ENCODE assay signal across 22 cellular contexts in the genomic region with DNA sequence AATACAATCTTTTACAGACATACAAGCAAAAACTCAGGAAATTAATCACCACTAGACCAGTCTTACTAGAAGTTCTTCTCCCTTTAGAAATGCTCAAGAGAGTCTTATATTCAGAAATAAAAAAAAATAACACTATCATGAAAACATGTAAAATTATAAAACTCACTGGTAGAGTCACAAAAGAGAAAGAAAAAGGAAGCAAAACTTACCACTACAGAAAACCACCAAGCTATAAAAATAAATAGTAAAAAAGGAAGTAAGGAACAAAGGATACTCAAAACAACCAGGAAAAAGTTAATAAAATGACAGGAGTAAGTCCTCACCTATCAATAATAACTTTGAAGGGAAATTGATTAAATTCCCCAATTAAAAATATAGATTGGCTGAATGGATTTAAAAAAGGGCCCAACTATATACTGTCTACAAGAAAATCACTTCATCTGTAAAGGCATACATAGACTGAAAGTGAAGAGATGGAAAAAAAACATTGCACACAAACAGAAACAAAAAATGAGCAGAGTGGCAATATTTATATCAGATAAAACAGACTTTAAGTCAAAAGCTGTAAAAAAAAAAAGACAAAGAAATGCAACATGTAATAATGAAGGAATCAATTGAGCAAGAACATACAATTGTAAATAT.
"Had no signal": no experiment of that assay in that cellular context is flagged by ENCODE, and none has a peak within 500 bp of the region (broad histone marks: within the 10 kb centered on the region; RNA-seq: fewer than 3 reads in every experiment).

No MANE protein-coding gene starts in this region.

- H3K4me1 ChIP-seq: gastroesophageal sphincter had no signal

- H3K9me3 ChIP-seq: tibial artery had no signal

- H3K27me3 ChIP-seq: gastroesophageal sphincter, tibial artery had no signal

- FAIRE-seq: bronchial epithelial cell had no signal

- H3K36me3 ChIP-seq: gastroesophageal sphincter, tibial artery had no signal

- H3K4me3 ChIP-seq: gastroesophageal sphincter, tibial artery had no signal

- ATAC-seq: activated T-cell treated with anti-CD3 and anti-CD28 coated beads, Interleukin-2, amount 50 U/mL, for 4 hours; gastroesophageal sphincter; left ventricle myocardium superior; natural killer cell treated with Interleukin-12 subunit alpha and Interleukin-12 subunit beta and Interleukin-15 and Interleukin-18, amount 100 ng/mL, for 72 hours; stimulated activated naive CD8-positive, alpha-beta T cell treated with anti-CD3 and anti-CD28 coated beads, Interleukin-15, Interleukin-2, amounts not matched to agents 100 U/mL and 50 U/mL, for 24 hours had no signal

- DNase-seq: activated CD4-positive, alpha-beta T cell treated with anti-CD3 and anti-CD28 coated beads for 4 hours; activated CD4-positive, alpha-beta T cell treated with anti-CD3 and anti-CD28 coated beads, Interleukin-2, amount 50 U/mL, for 48 hours; activated CD8-positive, alpha-beta memory T cell treated with anti-CD3 and anti-CD28 coated beads, Interleukin-2, amount 50 U/mL, for 48 hours; activated naive CD4-positive, alpha-beta T cell treated with anti-CD3 and anti-CD28 coated beads for 36 hours; activated naive CD8-positive, alpha-beta T cell treated with anti-CD3 and anti-CD28 coated beads, Interleukin-2, amount 10 ng/mL, durations not matched to agents 7 days and 5 days; activated T-cell treated with anti-CD3 and anti-CD28 coated beads, Interleukin-2, amount 50 U/mL, for 4 hours; amniotic stem cell; cortex of kidney; endodermal cell; head of caudate nucleus; hypothalamus; left ventricle myocardium superior; mammary epithelial cell; midbrain; retina; stimulated activated CD4-positive, alpha-beta T cell treated with anti-CD3 and anti-CD28 coated beads, Interleukin-4, amount 100 ng/mL, for 1 hour; stimulated activated naive CD8-positive, alpha-beta T cell treated with anti-CD3 and anti-CD28 coated beads, Interleukin-15, Interleukin-2, amounts not matched to agents 100 U/mL and 50 U/mL, for 24 hours; T-helper 9 cell; tibial artery had no signal

- H3K27ac ChIP-seq: gastroesophageal sphincter, tibial artery had no signal
